ENCODE assay signal across 1 cellular context in the genomic region with DNA sequence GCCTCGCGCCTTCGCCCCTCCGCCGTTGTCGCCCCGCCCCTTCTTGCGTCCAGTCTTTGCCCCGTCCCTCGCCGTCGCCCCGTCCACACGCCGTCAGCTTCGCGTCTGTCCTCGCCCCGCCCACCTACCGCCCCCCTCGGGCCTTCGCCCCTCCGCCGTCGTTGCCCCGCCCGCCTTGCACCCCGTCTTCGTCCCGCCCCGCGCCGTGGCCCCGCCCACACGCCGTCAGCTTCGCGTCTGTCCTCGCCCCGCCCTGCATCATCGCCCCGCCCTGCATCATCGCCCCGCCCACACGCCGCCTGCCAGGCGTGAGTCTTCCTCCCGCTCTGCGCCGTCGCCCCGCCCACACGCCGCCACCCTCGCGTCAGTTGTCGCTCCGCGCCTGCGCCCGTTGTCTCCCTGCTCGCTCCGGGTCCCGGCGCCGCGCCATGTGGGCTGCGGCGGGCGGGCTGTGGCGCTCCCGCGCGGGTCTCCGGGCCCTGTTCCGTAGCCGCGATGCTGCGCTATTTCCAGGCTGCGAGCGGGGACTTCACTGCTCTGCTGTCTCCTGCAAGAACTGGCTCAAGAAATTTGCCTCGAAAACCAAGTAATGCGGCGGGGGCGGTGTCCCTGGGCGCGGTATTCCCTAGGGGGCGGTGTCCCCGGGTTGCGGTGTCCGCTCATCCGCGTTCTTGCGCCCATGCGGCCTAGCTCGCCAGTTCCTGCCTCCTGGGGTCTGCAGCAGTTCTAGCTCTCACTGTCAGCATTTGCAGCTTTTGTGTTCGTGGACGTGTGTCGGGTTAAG.
TF ChIP-seq lines count a peak whose summit lies in the region.

Gene RBFA, plus strand, starts transcription at position 367 of the 784 bp plus-strand sequence. Its CDS starts 62 bp downstream, at position 429.

TF ChIP-seq in HepG2, 621 proteins besides CTCF, POLR2A, EP300 and RAD21 (continued from another document and continues in another):
- TF ChIP-seq, protein P1, sequence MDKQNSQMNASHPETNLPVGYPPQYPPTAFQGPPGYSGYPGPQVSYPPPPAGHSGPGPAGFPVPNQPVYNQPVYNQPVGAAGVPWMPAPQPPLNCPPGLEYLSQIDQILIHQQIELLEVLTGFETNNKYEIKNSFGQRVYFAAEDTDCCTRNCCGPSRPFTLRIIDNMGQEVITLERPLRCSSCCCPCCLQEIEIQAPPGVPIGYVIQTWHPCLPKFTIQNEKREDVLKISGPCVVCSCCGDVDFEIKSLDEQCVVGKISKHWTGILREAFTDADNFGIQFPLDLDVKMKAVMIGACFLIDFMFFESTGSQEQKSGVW (CRISPR knock-in tag; IDR thresholded peaks at IDR 0.05; ENCODE audit: borderline replicate concordance), result no peak; the same call in 1 of the 2 replicates
- TF ChIP-seq ZBTB38 (CRISPR knock-in tag; IDR thresholded peaks at IDR 0.05) (peak; percentile 75; the same call in 1 of the 2 replicates), ZNF251 (CRISPR knock-in tag; IDR thresholded peaks at IDR 0.05) (no peak), TMF1 (CRISPR knock-in tag; IDR thresholded peaks at IDR 0.05; ENCODE audit: low read depth) (no peak), ZNF496 (CRISPR knock-in tag; IDR thresholded peaks at IDR 0.05; ENCODE audit: insufficient replicate concordance) (no peak), ISX (CRISPR knock-in tag; conservative IDR thresholded peaks at IDR 0.05) (no peak; the same call in 1 of the 2 replicates), ELF1 (CRISPR knock-in tag; IDR thresholded peaks at IDR 0.05) (peak; percentile 51; the same call in 1 of the 2 replicates), ZNF263 (CRISPR knock-in tag; IDR thresholded peaks at IDR 0.05) (no peak), NCOA1 (CRISPR knock-in tag; IDR thresholded peaks at IDR 0.05) (no peak), MTERF4 (CRISPR knock-in tag; IDR thresholded peaks at IDR 0.05) (no peak), ZNF280D (CRISPR knock-in tag; IDR thresholded peaks at IDR 0.05) (no peak), ZNF761 (CRISPR knock-in tag; conservative IDR thresholded peaks at IDR 0.05) (peak; percentile 88), NFE2L1 (CRISPR knock-in tag; IDR thresholded peaks at IDR 0.05; ENCODE audit: borderline replicate concordance) (no peak), HOXD1 (CRISPR knock-in tag; IDR thresholded peaks at IDR 0.05) (no peak; the same call in 1 of the 2 replicates), POGZ (CRISPR knock-in tag; IDR thresholded peaks at IDR 0.05) (no peak), ZNF577 (CRISPR knock-in tag; IDR thresholded peaks at IDR 0.05; ENCODE audit: borderline replicate concordance, low read depth) (no peak), HNF4A (CRISPR knock-in tag; IDR thresholded peaks at IDR 0.05) (no peak), MXD3 (CRISPR knock-in tag; IDR thresholded peaks at IDR 0.05) (peak; percentile 85), ZNF230 (CRISPR knock-in tag; IDR thresholded peaks at IDR 0.05) (peak; percentile 53; the same call in 1 of the 2 replicates), ARHGAP35 (CRISPR knock-in tag; IDR thresholded peaks at IDR 0.05; ENCODE audit: borderline replicate concordance) (peak; percentile 83; the same call in 1 of the 2 replicates), HNF1A (IDR thresholded peaks at IDR 0.05; ENCODE audit: low read depth) (no peak), HNF1A (CRISPR knock-in tag; IDR thresholded peaks at IDR 0.05; ENCODE audit: borderline replicate concordance) (no peak), ZFP36 (IDR thresholded peaks at IDR 0.05; ENCODE audit: borderline replicate concordance, low read depth, low read length, partially characterized antibody) (no peak), SP4 (CRISPR knock-in tag; IDR thresholded peaks at IDR 0.05) (peak; percentile 13; the same call in 1 of the 2 replicates), EED (CRISPR knock-in tag; IDR thresholded peaks at IDR 0.05) (no peak), ZNF292 (CRISPR knock-in tag; IDR thresholded peaks at IDR 0.05; ENCODE audit: borderline replicate concordance, low read depth) (peak; percentile 61; the same call in 1 of the 2 replicates), REXO4 (CRISPR knock-in tag; IDR thresholded peaks at IDR 0.05; ENCODE audit: borderline replicate concordance) (no peak), ZNF781 (CRISPR knock-in tag; IDR thresholded peaks at IDR 0.05; ENCODE audit: borderline replicate concordance, not compliant biosample characterization) (no peak), ZNF720 (CRISPR knock-in tag; IDR thresholded peaks at IDR 0.05) (no peak), TBX2 (CRISPR knock-in tag; IDR thresholded peaks at IDR 0.05; ENCODE audit: borderline replicate concordance) (peak; percentile 65; the same call in 1 of the 2 replicates), ARNTL (CRISPR knock-in tag; IDR thresholded peaks at IDR 0.05) (peak; percentile 76), ZBTB42 (CRISPR knock-in tag; IDR thresholded peaks at IDR 0.05) (peak; percentile 80; the same call in 1 of the 2 replicates), SAFB2 (CRISPR knock-in tag; IDR thresholded peaks at IDR 0.05; ENCODE audit: borderline replicate concordance, low read depth) (peak; percentile 83; the same call in 1 of the 2 replicates)
- TF ChIP-seq, protein P2, sequence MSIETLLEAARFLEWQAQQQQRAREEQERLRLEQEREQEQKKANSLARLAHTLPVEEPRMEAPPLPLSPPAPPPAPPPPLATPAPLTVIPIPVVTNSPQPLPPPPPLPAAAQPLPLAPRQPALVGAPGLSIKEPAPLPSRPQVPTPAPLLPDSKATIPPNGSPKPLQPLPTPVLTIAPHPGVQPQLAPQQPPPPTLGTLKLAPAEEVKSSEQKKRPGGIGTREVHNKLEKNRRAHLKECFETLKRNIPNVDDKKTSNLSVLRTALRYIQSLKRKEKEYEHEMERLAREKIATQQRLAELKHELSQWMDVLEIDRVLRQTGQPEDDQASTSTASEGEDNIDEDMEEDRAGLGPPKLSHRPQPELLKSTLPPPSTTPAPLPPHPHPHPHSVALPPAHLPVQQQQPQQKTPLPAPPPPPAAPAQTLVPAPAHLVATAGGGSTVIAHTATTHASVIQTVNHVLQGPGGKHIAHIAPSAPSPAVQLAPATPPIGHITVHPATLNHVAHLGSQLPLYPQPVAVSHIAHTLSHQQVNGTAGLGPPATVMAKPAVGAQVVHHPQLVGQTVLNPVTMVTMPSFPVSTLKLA (IDR thresholded peaks at IDR 0.05), result peak; percentile 57
- TF ChIP-seq, protein P3, sequence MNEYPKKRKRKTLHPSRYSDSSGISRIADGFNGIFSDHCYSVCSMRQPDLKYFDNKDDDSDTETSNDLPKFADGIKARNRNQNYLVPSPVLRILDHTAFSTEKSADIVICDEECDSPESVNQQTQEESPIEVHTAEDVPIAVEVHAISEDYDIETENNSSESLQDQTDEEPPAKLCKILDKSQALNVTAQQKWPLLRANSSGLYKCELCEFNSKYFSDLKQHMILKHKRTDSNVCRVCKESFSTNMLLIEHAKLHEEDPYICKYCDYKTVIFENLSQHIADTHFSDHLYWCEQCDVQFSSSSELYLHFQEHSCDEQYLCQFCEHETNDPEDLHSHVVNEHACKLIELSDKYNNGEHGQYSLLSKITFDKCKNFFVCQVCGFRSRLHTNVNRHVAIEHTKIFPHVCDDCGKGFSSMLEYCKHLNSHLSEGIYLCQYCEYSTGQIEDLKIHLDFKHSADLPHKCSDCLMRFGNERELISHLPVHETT (CRISPR knock-in tag; conservative IDR thresholded peaks at IDR 0.05), result 0 out of 2 replicates have a peak, but pooled peaks have one; percentile 15
- TF ChIP-seq, protein P4, sequence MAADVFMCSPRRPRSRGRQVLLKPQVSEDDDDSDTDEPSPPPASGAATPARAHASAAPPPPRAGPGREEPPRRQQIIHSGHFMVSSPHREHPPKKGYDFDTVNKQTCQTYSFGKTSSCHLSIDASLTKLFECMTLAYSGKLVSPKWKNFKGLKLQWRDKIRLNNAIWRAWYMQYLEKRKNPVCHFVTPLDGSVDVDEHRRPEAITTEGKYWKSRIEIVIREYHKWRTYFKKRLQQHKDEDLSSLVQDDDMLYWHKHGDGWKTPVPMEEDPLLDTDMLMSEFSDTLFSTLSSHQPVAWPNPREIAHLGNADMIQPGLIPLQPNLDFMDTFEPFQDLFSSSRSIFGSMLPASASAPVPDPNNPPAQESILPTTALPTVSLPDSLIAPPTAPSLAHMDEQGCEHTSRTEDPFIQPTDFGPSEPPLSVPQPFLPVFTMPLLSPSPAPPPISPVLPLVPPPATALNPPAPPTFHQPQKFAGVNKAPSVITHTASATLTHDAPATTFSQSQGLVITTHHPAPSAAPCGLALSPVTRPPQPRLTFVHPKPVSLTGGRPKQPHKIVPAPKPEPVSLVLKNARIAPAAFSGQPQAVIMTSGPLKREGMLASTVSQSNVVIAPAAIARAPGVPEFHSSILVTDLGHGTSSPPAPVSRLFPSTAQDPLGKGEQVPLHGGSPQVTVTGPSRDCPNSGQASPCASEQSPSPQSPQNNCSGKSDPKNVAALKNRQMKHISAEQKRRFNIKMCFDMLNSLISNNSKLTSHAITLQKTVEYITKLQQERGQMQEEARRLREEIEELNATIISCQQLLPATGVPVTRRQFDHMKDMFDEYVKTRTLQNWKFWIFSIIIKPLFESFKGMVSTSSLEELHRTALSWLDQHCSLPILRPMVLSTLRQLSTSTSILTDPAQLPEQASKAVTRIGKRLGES (CRISPR knock-in tag; IDR thresholded peaks at IDR 0.05; ENCODE audit: borderline replicate concordance), result no peak
- TF ChIP-seq, protein P5, sequence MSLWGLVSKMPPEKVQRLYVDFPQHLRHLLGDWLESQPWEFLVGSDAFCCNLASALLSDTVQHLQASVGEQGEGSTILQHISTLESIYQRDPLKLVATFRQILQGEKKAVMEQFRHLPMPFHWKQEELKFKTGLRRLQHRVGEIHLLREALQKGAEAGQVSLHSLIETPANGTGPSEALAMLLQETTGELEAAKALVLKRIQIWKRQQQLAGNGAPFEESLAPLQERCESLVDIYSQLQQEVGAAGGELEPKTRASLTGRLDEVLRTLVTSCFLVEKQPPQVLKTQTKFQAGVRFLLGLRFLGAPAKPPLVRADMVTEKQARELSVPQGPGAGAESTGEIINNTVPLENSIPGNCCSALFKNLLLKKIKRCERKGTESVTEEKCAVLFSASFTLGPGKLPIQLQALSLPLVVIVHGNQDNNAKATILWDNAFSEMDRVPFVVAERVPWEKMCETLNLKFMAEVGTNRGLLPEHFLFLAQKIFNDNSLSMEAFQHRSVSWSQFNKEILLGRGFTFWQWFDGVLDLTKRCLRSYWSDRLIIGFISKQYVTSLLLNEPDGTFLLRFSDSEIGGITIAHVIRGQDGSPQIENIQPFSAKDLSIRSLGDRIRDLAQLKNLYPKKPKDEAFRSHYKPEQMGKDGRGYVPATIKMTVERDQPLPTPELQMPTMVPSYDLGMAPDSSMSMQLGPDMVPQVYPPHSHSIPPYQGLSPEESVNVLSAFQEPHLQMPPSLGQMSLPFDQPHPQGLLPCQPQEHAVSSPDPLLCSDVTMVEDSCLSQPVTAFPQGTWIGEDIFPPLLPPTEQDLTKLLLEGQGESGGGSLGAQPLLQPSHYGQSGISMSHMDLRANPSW (CRISPR knock-in tag; IDR thresholded peaks at IDR 0.05; ENCODE audit: borderline replicate concordance), result no peak
